Comparison of ENCODE assay signal across 9 cellular contexts in genomic region chr22:27990879-27991278, GRCh38.
DNase-seq lines count a peak whose midpoint lies in the region; ATAC-seq, FAIRE-seq and TF ChIP-seq lines count a peak whose summit lies in the region.
"Had no signal": no experiment of that assay in that cellular context is flagged by ENCODE, and none has a peak within 500 bp of the region (broad histone marks: within the 10 kb centered on the region; RNA-seq: fewer than 3 reads in every experiment).

No MANE protein-coding gene starts in this region.

- H2BK5ac ChIP-seq in H9 (ENCODE audit: insufficient read length, low read length) = no peak overlapping the region

- no peak for ATAC-seq in GM21515 (IDR thresholded peaks at IDR 0.05; ENCODE audit: unreplicated experiment)

- H3K14ac ChIP-seq in H9 (ENCODE audit: insufficient read depth, low read length) = no peak overlapping the region

- H3K56ac ChIP-seq in H9 (ENCODE audit: insufficient read length, low read depth, low read length) = no peak overlapping the region

- intact Hi-C loops in ascending aorta (cut with DNase I) = loop anchor here (5.0 kb wide), 1 partner anchor 74 kb away; the partner anchor contains the start of gene PITPNB

- H3K4me2 ChIP-seq in H9 (ENCODE audit: insufficient read depth, insufficient read length, low read length) (no peak overlapping the region), keratinocyte (ENCODE audit: control insufficient read depth, extremely low read depth, insufficient read depth, low read depth, low read length) (no peak overlapping the region)

- H2BK20ac ChIP-seq in H9 (ENCODE audit: low read depth, low read length, poor library complexity, severe bottlenecking) = no peak overlapping the region

- no peak overlapping the region for H3K4me3 ChIP-seq in ascending aorta
- H3K4me3 ChIP-seq in keratinocyte (ENCODE audit: control insufficient read depth in 2 of 3, extremely low read depth in 1 of 3, insufficient read depth in 2 of 3, low read depth in 1 of 3, low read length in 3 of 3) = no peak overlapping the region

- no peaks in the 10 kb centered on the region for H3K9me3 Mint-ChIP-seq in H9

- peak overlapping the region in 1 of 3 experiments; percentile 65; a peak in 1 of 7 replicates for H3K27ac Mint-ChIP-seq in H9

- H3K23ac ChIP-seq in H9 (ENCODE audit: insufficient read length, low read depth, low read length) = no peak overlapping the region

- no CpG with 5 or more reads among the region's 12 CpGs for WGBS in H9 (ENCODE audit: extremely low coverage, insufficient read length, low lambda C conversion rate)

- H2BK12ac ChIP-seq in H9 (ENCODE audit: insufficient read length, low read depth, low read length) = no peak overlapping the region

- CTCF ChIA-PET in RWPE1 (lab: Yijun Ruan, JAX) = interaction anchor here (0.7 kb wide), 2 partner anchors 212 to 1015 kb away, joined by 4 read pairs; no protein-coding TSS in a partner anchor

- H3K4me1 ChIP-seq in H9 (ENCODE audit: insufficient read depth, low read length) (peaks cover 3% of the 10 kb centered on the region; the same call in 1 of the 2 replicates), ascending aorta (peaks cover 0 to 3% of the 10 kb centered on the region in 2 donors), keratinocyte (ENCODE audit: control insufficient read depth, extremely low read depth, insufficient read depth, low read length) (no peaks in the 10 kb centered on the region)

- H3K4me3 Mint-ChIP-seq in H9 = no peak overlapping the region

- H3K27me3 ChIP-seq in H9 (ENCODE audit: insufficient read depth, low read length) (no peaks in the 10 kb centered on the region), ascending aorta (no peaks in the 10 kb centered on the region), keratinocyte (ENCODE audit: control insufficient read depth, extremely low read depth, insufficient read depth, low read length) (no peaks in the 10 kb centered on the region)

- H3K79me2 ChIP-seq in H9 (ENCODE audit: insufficient read depth, low read length) (no peaks in the 10 kb centered on the region), keratinocyte (ENCODE audit: control insufficient read depth, insufficient read depth, low read length) (no peaks in the 10 kb centered on the region)

- no peak overlapping the region for H2AK5ac ChIP-seq in H9 (ENCODE audit: insufficient read length, low read length)

- H3K4ac ChIP-seq in H9 (ENCODE audit: low read depth, low read length) = no peak overlapping the region

- H4K5ac ChIP-seq in H9 (ENCODE audit: insufficient read length, low read depth, low read length) = no peak overlapping the region

- dilution Hi-C loops in keratinocyte (cut with MboI; ENCODE audit: extremely low pct_ligation_motif_present, low sequenced_read_pairs) = no loop called here

- H4K20me1 ChIP-seq in H9 (ENCODE audit: control insufficient read depth, insufficient read depth, insufficient read length) (no peaks in the 10 kb centered on the region), keratinocyte (ENCODE audit: control insufficient read depth, extremely low read depth, insufficient read depth, low read length) (no peaks in the 10 kb centered on the region)

- H3K36me3 Mint-ChIP-seq in H9 (ENCODE audit: insufficient read depth in 1 of 3, low read depth in 3 of 3) = peaks cover 0 to 4% (median 3%) of the 10 kb centered on the region in 3 experiments; a peak in 2 of 7 replicates

- no peaks in the 10 kb centered on the region for H3K79me1 ChIP-seq in H9 (ENCODE audit: insufficient read depth, low read depth, low read length, poor library complexity, severe bottlenecking)

- no peak overlapping the region for H3K18ac ChIP-seq in H9 (ENCODE audit: insufficient read length, low read depth, low read length)

- H3K27ac ChIP-seq in H9 (ENCODE audit: insufficient read length, low read depth, low read length) (no peak overlapping the region), ascending aorta (peak overlapping the region; percentile 23 to 41), keratinocyte (ENCODE audit: control insufficient read depth, insufficient read depth, low read length) (no peak overlapping the region), RWPE1 (no peak overlapping the region; the same call in 1 of the 2 replicates)

- no peak overlapping the region for H2AFZ ChIP-seq in H9 (ENCODE audit: low read length)
- H2AFZ ChIP-seq in keratinocyte (ENCODE audit: control insufficient read depth, low read length) = no peak overlapping the region

- H4K8ac ChIP-seq in H9 (replicated peaks; ENCODE audit: insufficient read length, low read depth, low read length) = no peak overlapping the region

- H4K91ac ChIP-seq in H9 (ENCODE audit: insufficient read length, low read depth, low read length) = no peak overlapping the region

- peak; percentile 69 for DNase-seq in AG08396 (ENCODE audit: low spot score)
- peak; percentile 89 for DNase-seq in H9
- DNase-seq in ascending aorta (ENCODE audit: low spot score in 2 of 2) = peak in 1 of 2 donors; percentile 81
- no peak for DNase-seq in keratinocyte (ENCODE audit: low read depth, low spot score)
- peak; percentile 68 for DNase-seq in ureter (ENCODE audit: low spot score)
- DNase-seq in RWPE1 (ENCODE audit: low spot score) = no peak
- DNase-seq in RCC 7860 (ENCODE audit: low spot score) = no peak

- no peak overlapping the region for H2BK15ac ChIP-seq in H9 (ENCODE audit: low read depth, low read length)

- TF ChIP-seq CTCF in H9 (conservative IDR thresholded peaks at IDR 0.05) (peak; percentile 78), ascending aorta (IDR thresholded peaks at IDR 0.05) (peak; percentile 63 to 66 (median 63)), keratinocyte (optimal IDR thresholded peaks at IDR 0.05 in 1 of 3, IDR thresholded peaks at IDR 0.05 in 1 of 3, conservative IDR thresholded peaks at IDR 0.05 in 1 of 3; ENCODE audit: extremely low read depth in 1 of 3, insufficient read depth in 2 of 3, low read length in 3 of 3) (peak; percentile 29 to 42 (median 34)), RWPE1 (conservative IDR thresholded peaks at IDR 0.05; ENCODE audit: low read depth) (no peak)

- FAIRE-seq in keratinocyte (lab: Jason Lieb, UNC) (no peak), RCC 7860 (lab: Jason Lieb, UNC) (no peak)
- FAIRE-seq: colon had no signal

- POLR2A ChIA-PET in RWPE1 (lab: Yijun Ruan, JAX; ENCODE audit: low non-redundant PET) = no interaction called here

- peaks cover 3% of the 10 kb centered on the region for H3K23me2 ChIP-seq in H9 (ENCODE audit: insufficient read length, low read depth, low read length, poor library complexity, severe bottlenecking)

- no peak overlapping the region for H3T11ph ChIP-seq in H9 (ENCODE audit: low read length)

- H3K4me1 Mint-ChIP-seq in H9 = peaks cover 17 to 23% of the 10 kb centered on the region in 2 experiments

- H2BK120ac ChIP-seq in H9 (ENCODE audit: low read depth, low read length, poor library complexity, severe bottlenecking) = no peak overlapping the region

- H3K36me3 ChIP-seq in ascending aorta (peaks cover 3 to 46% of the 10 kb centered on the region in 2 donors), keratinocyte (ENCODE audit: control insufficient read depth in 2 of 2, extremely low read depth in 1 of 2, insufficient read depth in 2 of 2, low read length in 2 of 2) (no peaks in the 10 kb centered on the region)

- no peaks in the 10 kb centered on the region for H3K27me3 Mint-ChIP-seq in H9 (ENCODE audit: low read depth)

- H3K9me1 ChIP-seq in keratinocyte (ENCODE audit: control insufficient read depth, extremely low read depth, insufficient read depth, low read length) = no peaks in the 10 kb centered on the region

- H3K9me3 ChIP-seq in H9 (ENCODE audit: control insufficient read depth, low read depth, low read length) = no peaks in the 10 kb centered on the region
- H3K9me3 ChIP-seq in ascending aorta = no peaks in the 10 kb centered on the region
- H3K9me3 ChIP-seq in keratinocyte (ENCODE audit: control insufficient read depth, low read depth, low read length) = no peaks in the 10 kb centered on the region

- H3K9ac ChIP-seq in H9 (ENCODE audit: extremely low read depth, insufficient read length, low read length) (no peak overlapping the region), keratinocyte (ENCODE audit: control insufficient read depth, extremely low read depth, insufficient read depth, low read length) (no peak overlapping the region)

Comparison
In these comparisons a context has a peak if more than half of its experiments do, and no peak if none do; other contexts are left out.
1. DNase-seq: peak in AG08396 (single experiment), H9 (single experiment) and ureter (single experiment); none in keratinocyte (single experiment), RWPE1 (single experiment) and RCC 7860 (single experiment).
2. H3K27ac ChIP-seq: peak in ascending aorta (2 of 2); none in H9 (single experiment), keratinocyte (single experiment) and RWPE1 (single experiment).